In the genomic region with DNA sequence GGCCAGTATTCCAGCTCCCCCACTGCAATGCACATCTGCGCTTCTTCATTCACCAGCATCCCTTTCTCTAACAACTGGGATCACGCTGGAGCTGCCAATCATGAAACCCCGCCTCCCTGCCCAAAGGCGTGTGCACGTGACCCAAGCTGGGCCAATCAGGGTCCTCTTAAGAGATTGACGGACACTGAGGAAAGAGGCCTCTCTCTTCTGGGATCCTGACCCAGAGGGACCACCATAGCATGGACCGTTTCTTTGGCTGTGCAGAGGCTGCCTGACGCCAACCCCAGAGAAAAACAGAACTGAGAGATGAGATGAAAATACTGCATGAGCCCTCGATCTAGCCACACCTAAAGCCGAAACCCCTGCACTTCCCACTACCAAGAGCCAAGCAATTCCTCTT, we compare ENCODE assay signal across 8 cellular contexts. TPM values are rescaled to one million over a fixed set of nuclear protein-coding genes. Genes with fewer than 3 reads are reported as not detected.
DNase-seq lines count a peak whose midpoint lies in the region; ATAC-seq and TF ChIP-seq lines count a peak whose summit lies in the region.

No MANE protein-coding gene starts in this region.

- no peak overlapping the region for H3K4me3 ChIP-seq in SJCRH30
- H3K4me3 ChIP-seq in tibial artery = no peak overlapping the region
- no peak overlapping the region for H3K4me3 ChIP-seq in vagina

- TF ChIP-seq POLR2A in vagina (IDR thresholded peaks at IDR 0.05) = no peak

- H3K27me3 ChIP-seq in SJCRH30 (no peaks in the 10 kb centered on the region), tibial artery (no peaks in the 10 kb centered on the region), vagina (no peaks in the 10 kb centered on the region)

- H3K9me3 ChIP-seq in SJCRH30 (replicated peaks) (no peaks in the 10 kb centered on the region), tibial artery (no peaks in the 10 kb centered on the region), vagina (no peaks in the 10 kb centered on the region)

- H3K27ac Mint-ChIP-seq in memory B cell = peak overlapping the region; percentile 59

- intact Hi-C loops in tibial artery (cut with DNase I; ENCODE audit: low total_unique reads) = no loop called here
- intact Hi-C loops in vagina (cut with DNase I) = no loop called here
- intact Hi-C loops in posterior vena cava (cut with DNase I) = no loop called here

- H3K4me1 ChIP-seq in SJCRH30 (no peaks in the 10 kb centered on the region), tibial artery (peaks cover 0 to 43% (median 18%) of the 10 kb centered on the region in 4 donors), vagina (no peaks in the 10 kb centered on the region)

- no peaks in the 10 kb centered on the region for H3K36me3 ChIP-seq in SJCRH30
- peaks cover 0 to 3% (median 0%) of the 10 kb centered on the region in 3 donors for H3K36me3 ChIP-seq in tibial artery
- no peaks in the 10 kb centered on the region for H3K36me3 ChIP-seq in vagina

- H3K4me1 Mint-ChIP-seq in memory B cell = peaks cover 34% of the 10 kb centered on the region

- no peaks in the 10 kb centered on the region for H3K9me3 Mint-ChIP-seq in memory B cell

- peak; percentile 63 to 77 for DNase-seq in SJCRH30
- peak in 1 of 2 donors; percentile 34 for DNase-seq in memory B cell (ENCODE audit: low spot score in 2 of 2)
- DNase-seq in tibial artery = no peak
- no peak for DNase-seq in vagina (ENCODE audit: extremely low spot score in 2 of 2)
- DNase-seq in posterior vena cava (ENCODE audit: low spot score) = no peak
- DNase-seq in SKM-1 (lab: John Stamatoyannopoulos, UW; ENCODE audit: unreplicated experiment) = no peak

- H3K36me3 Mint-ChIP-seq in memory B cell = peaks cover 10% of the 10 kb centered on the region

- H3K27ac ChIP-seq in SJCRH30 = no peak overlapping the region
- no peak overlapping the region for H3K27ac ChIP-seq in tibial artery
- no peak overlapping the region for H3K27ac ChIP-seq in vagina

- no peaks in the 10 kb centered on the region for H3K27me3 Mint-ChIP-seq in memory B cell

- ATAC-seq in GM18868 (IDR thresholded peaks at IDR 0.05; ENCODE audit: unreplicated experiment) (peak; percentile 75), HG02642 (IDR thresholded peaks at IDR 0.05; ENCODE audit: poor library complexity, unreplicated experiment) (peak; percentile 61), memory B cell (ENCODE audit: low read depth) (peak; percentile 86)

- H3K4me3 Mint-ChIP-seq in memory B cell = peak overlapping the region; percentile 79

- TF ChIP-seq CTCF in tibial artery (IDR thresholded peaks at IDR 0.05) (no peak), vagina (IDR thresholded peaks at IDR 0.05) (no peak)

RNA-seq across cellular contexts. Expression of gene COTL1, which starts 32.0 kb away (rescaled TPM):
- 24.8 and 25.8 TPM in 2 replicates for total RNA-seq in SJCRH30 (2014; rRNA removed; shearing (Covaris generic))
- total RNA-seq in vagina (67.8 TPM), posterior vena cava (10 to 100 TPM; 55.0 to 66.0 TPM)

Comparison
In these comparisons a context has a peak if more than half of its experiments do, and no peak if none do; other contexts are left out.
1. DNase-seq: peak in SJCRH30 (2 of 2); none in tibial artery (0 of 2), vagina (0 of 2), posterior vena cava (single experiment) and SKM-1 (single experiment).
2. Peak in every context shown above with its lines, with median percentiles within 50 percentile points of each other: ATAC-seq.